Comparison of ENCODE assay signal across 7 cellular contexts in genomic region chr3:123151853-123152420, GRCh38. TPM values are rescaled to one million over a fixed set of nuclear protein-coding genes. Genes with fewer than 3 reads are reported as not detected.
DNase-seq lines count a peak whose midpoint lies in the region; TF ChIP-seq lines count a peak whose summit lies in the region.
"Not testable (repeated sequence)": the region's sequence is repeated elsewhere in the genome, so short reads cannot be mapped to it uniquely, and the experiment has no call there.

No MANE protein-coding gene starts in this region.

- peaks cover 0 to 10% (median 5%) of the 10 kb centered on the region in 8 donors for H3K9me3 Mint-ChIP-seq in CD4-positive, alpha-beta memory T cell
- not testable (repeated sequence) for H3K9me3 Mint-ChIP-seq in activated CD4-positive, alpha-beta memory T cell treated with anti-CD3 and anti-CD28 coated beads, Interleukin-2, amount 10 ng/mL, durations not matched to agents 7 days and 5 days; activated naive CD4-positive, alpha-beta T cell treated with anti-CD3 and anti-CD28 coated beads, Interleukin-2, amount 50 U/mL, for 24 hours; dendritic cell treated with granulocyte-macrophage colony-stimulating factor and Interleukin-4, amounts not matched to agents 40 ng/mL and 50 ng/mL, for 4 days; osteocyte (ENCODE audit: unreplicated experiment)

- H3K4me3 ChIP-seq in CD4-positive, alpha-beta memory T cell (ENCODE audit: low read length in 2 of 2); SK-N-MC; liver (ENCODE audit: low read depth in 1 of 3, low read length in 3 of 3): not testable (repeated sequence)

- TF ChIP-seq CTCF in liver (IDR thresholded peaks at IDR 0.05; ENCODE audit: low read depth, low read length, missing input control); osteocyte (IDR thresholded peaks at IDR 0.05): not testable (repeated sequence)

- not testable (repeated sequence) for H3K36me3 ChIP-seq in CD4-positive, alpha-beta memory T cell (ENCODE audit: insufficient read depth, low read length)
- H3K36me3 ChIP-seq in SK-N-MC (ENCODE audit: insufficient read depth, low read length) (peaks cover 84% of the 10 kb centered on the region), liver (ENCODE audit: control insufficient read depth in 4 of 4, insufficient read depth in 3 of 4, low read depth in 1 of 4, low read length in 3 of 4) (peaks cover 23 to 70% (median 43%) of the 10 kb centered on the region in 4 donors)

- 68% methylated on average over 3 of the region's 3 CpGs for WGBS in liver

- H3K36me3 Mint-ChIP-seq in CD4-positive, alpha-beta memory T cell, result peaks cover 25% of the 10 kb centered on the region in 2 donors
- peaks cover 46% of the 10 kb centered on the region for H3K36me3 Mint-ChIP-seq in activated CD4-positive, alpha-beta memory T cell treated with anti-CD3 and anti-CD28 coated beads, Interleukin-2, amount 10 ng/mL, durations not matched to agents 7 days and 5 days (ENCODE audit: low read depth)
- H3K36me3 Mint-ChIP-seq in activated naive CD4-positive, alpha-beta T cell treated with anti-CD3 and anti-CD28 coated beads, Interleukin-2, amount 50 U/mL, for 24 hours, result peaks cover 34% of the 10 kb centered on the region
- H3K36me3 Mint-ChIP-seq in dendritic cell treated with granulocyte-macrophage colony-stimulating factor and Interleukin-4, amounts not matched to agents 40 ng/mL and 50 ng/mL, for 4 days (ENCODE audit: low read depth), result peaks cover 42% of the 10 kb centered on the region
- H3K36me3 Mint-ChIP-seq in osteocyte (ENCODE audit: unreplicated experiment), result peaks cover 40% of the 10 kb centered on the region

- H3K27me3 ChIP-seq in CD4-positive, alpha-beta memory T cell (ENCODE audit: insufficient read depth, low read length); liver (ENCODE audit: control insufficient read depth in 4 of 4, insufficient read depth in 4 of 4, low read length in 3 of 4): not testable (repeated sequence)

- intact Hi-C loops in CD4-positive, alpha-beta memory T cell (cut with micrococcal nuclease); dendritic cell treated with granulocyte-macrophage colony-stimulating factor and Interleukin-4, amounts not matched to agents 40 ng/mL and 50 ng/mL, for 4 days (cut with micrococcal nuclease): not testable (repeated sequence)

- not testable (repeated sequence) for H3K27ac ChIP-seq in CD4-positive, alpha-beta memory T cell (ENCODE audit: low read depth, low read length)
- H3K27ac ChIP-seq in SK-N-MC (peak overlapping the region; percentile 100), liver (ENCODE audit: low read depth in 1 of 2, low read length in 2 of 2) (peak overlapping the region; percentile 7 to 37)

- POLR2A ChIA-PET in CD4-positive, alpha-beta memory T cell (lab: Charles Lee; ENCODE audit: partially characterized antibody); activated CD4-positive, alpha-beta memory T cell treated with anti-CD3 and anti-CD28 coated beads, Interleukin-2, amount 10 ng/mL, durations not matched to agents 7 days and 5 days (lab: Charles Lee): not testable (repeated sequence)

- DNase-seq in CD4-positive, alpha-beta memory T cell; activated CD4-positive, alpha-beta memory T cell treated with anti-CD3 and anti-CD28 coated beads, Interleukin-2, amount 10 ng/mL, durations not matched to agents 7 days and 5 days: not testable (repeated sequence)
- peak; percentile 86 for DNase-seq in SK-N-MC (ENCODE audit: low read depth, low spot score)
- DNase-seq in osteocyte (ENCODE audit: extremely low spot score, unreplicated experiment), result peak; percentile 34

- not testable (repeated sequence) for H3K4me1 Mint-ChIP-seq in CD4-positive, alpha-beta memory T cell; activated CD4-positive, alpha-beta memory T cell treated with anti-CD3 and anti-CD28 coated beads, Interleukin-2, amount 10 ng/mL, durations not matched to agents 7 days and 5 days; activated naive CD4-positive, alpha-beta T cell treated with anti-CD3 and anti-CD28 coated beads, Interleukin-2, amount 50 U/mL, for 24 hours; osteocyte (ENCODE audit: unreplicated experiment)
- H3K4me1 Mint-ChIP-seq in dendritic cell treated with granulocyte-macrophage colony-stimulating factor and Interleukin-4, amounts not matched to agents 40 ng/mL and 50 ng/mL, for 4 days (ENCODE audit: low read depth), result peaks cover 49% of the 10 kb centered on the region

- H3K9me3 ChIP-seq in CD4-positive, alpha-beta memory T cell (ENCODE audit: control insufficient read depth in 1 of 2, low read length in 2 of 2); SK-N-MC (ENCODE audit: low read depth, low read length); liver (ENCODE audit: control insufficient read depth in 4 of 4, low read length in 3 of 4): not testable (repeated sequence)

- H3K27ac Mint-ChIP-seq in CD4-positive, alpha-beta memory T cell, result peak overlapping the region; percentile 52 to 85 (median 77)
- H3K27ac Mint-ChIP-seq in activated CD4-positive, alpha-beta memory T cell treated with anti-CD3 and anti-CD28 coated beads, Interleukin-2, amount 10 ng/mL, durations not matched to agents 7 days and 5 days, result peak overlapping the region; percentile 81
- peak overlapping the region; percentile 83 for H3K27ac Mint-ChIP-seq in activated naive CD4-positive, alpha-beta T cell treated with anti-CD3 and anti-CD28 coated beads, Interleukin-2, amount 50 U/mL, for 24 hours
- peak overlapping the region; percentile 50 for H3K27ac Mint-ChIP-seq in dendritic cell treated with granulocyte-macrophage colony-stimulating factor and Interleukin-4, amounts not matched to agents 40 ng/mL and 50 ng/mL, for 4 days
- not testable (repeated sequence) for H3K27ac Mint-ChIP-seq in osteocyte (ENCODE audit: unreplicated experiment)

- H3K27me3 Mint-ChIP-seq in CD4-positive, alpha-beta memory T cell; activated CD4-positive, alpha-beta memory T cell treated with anti-CD3 and anti-CD28 coated beads, Interleukin-2, amount 10 ng/mL, durations not matched to agents 7 days and 5 days; activated naive CD4-positive, alpha-beta T cell treated with anti-CD3 and anti-CD28 coated beads, Interleukin-2, amount 50 U/mL, for 24 hours; dendritic cell treated with granulocyte-macrophage colony-stimulating factor and Interleukin-4, amounts not matched to agents 40 ng/mL and 50 ng/mL, for 4 days; osteocyte (ENCODE audit: unreplicated experiment): not testable (repeated sequence)

- TF ChIP-seq RAD21 in liver (IDR thresholded peaks at IDR 0.05), result not testable (repeated sequence)

- not testable (repeated sequence) for H3K4me1 ChIP-seq in CD4-positive, alpha-beta memory T cell (ENCODE audit: insufficient read depth, low read length)
- peaks cover 17 to 42% (median 34%) of the 10 kb centered on the region in 4 donors for H3K4me1 ChIP-seq in liver (ENCODE audit: control insufficient read depth in 4 of 4, insufficient read depth in 4 of 4, low read length in 3 of 4)

- H3K4me3 Mint-ChIP-seq in CD4-positive, alpha-beta memory T cell; activated CD4-positive, alpha-beta memory T cell treated with anti-CD3 and anti-CD28 coated beads, Interleukin-2, amount 10 ng/mL, durations not matched to agents 7 days and 5 days; activated naive CD4-positive, alpha-beta T cell treated with anti-CD3 and anti-CD28 coated beads, Interleukin-2, amount 50 U/mL, for 24 hours; dendritic cell treated with granulocyte-macrophage colony-stimulating factor and Interleukin-4, amounts not matched to agents 40 ng/mL and 50 ng/mL, for 4 days; osteocyte (ENCODE audit: unreplicated experiment): not testable (repeated sequence)

- CTCF ChIA-PET in CD4-positive, alpha-beta memory T cell (lab: Charles Lee; ENCODE audit: partially characterized antibody); activated CD4-positive, alpha-beta memory T cell treated with anti-CD3 and anti-CD28 coated beads, Interleukin-2, amount 10 ng/mL, durations not matched to agents 7 days and 5 days (lab: Charles Lee): not testable (repeated sequence)

- peak overlapping the region; percentile 72 for H3K9ac ChIP-seq in SK-N-MC (ENCODE audit: insufficient read length)
- H3K9ac ChIP-seq in liver (ENCODE audit: low read depth in 1 of 2, low read length in 2 of 2), result not testable (repeated sequence)

RNA-seq across cellular contexts. Expression of gene SEC22A, which starts 49.8 kb away (rescaled TPM):
- total RNA-seq in CD4-positive, alpha-beta memory T cell, result 10 to 100 TPM; 19.4 to 23.2 TPM
- 10 to 100 TPM; 21.8 to 26.5 TPM for polyA plus RNA-seq in CD4-positive, alpha-beta memory T cell
- total RNA-seq in activated CD4-positive, alpha-beta memory T cell treated with anti-CD3 and anti-CD28 coated beads, Interleukin-2, amount 10 ng/mL, durations not matched to agents 7 days and 5 days, result 10 to 100 TPM; 18.0 to 18.6 TPM
- total RNA-seq in liver, result 10 to 100 TPM; 20.3 to 21.7 TPM
- polyA plus RNA-seq in liver, result 10 to 100 TPM in 1 of 2 donors, 1 to 10 TPM in 1; 9.7 to 11.9 TPM
- total RNA-seq in osteocyte, result 17.5 and 19.1 TPM in 2 replicates
